Comparison of ENCODE assay signal across 28 cellular contexts in the genomic region with DNA sequence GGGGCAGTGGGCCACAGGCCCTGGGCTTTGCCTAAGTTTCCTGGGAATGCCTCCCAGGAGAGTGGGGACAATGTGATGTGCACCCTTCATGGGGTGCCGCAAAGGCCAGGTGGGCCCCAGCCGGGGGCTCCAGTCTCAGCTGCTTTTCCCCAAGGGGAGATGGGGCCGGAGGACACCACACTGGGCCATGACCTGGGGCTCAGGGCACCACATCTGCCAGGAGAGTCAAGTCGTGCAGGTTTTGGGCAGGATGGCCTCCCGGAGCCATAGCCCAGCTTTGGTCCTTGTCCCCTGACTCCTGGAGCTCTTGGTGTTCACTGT.
"Had no signal": no experiment of that assay in that cellular context is flagged by ENCODE, and none has a peak within 500 bp of the region (broad histone marks: within the 10 kb centered on the region; RNA-seq: fewer than 3 reads in every experiment).

No MANE protein-coding gene starts in this region.

- H3K27me3 ChIP-seq: brain microvascular endothelial cell had no signal

- H3K4me1 Mint-ChIP-seq: activated CD4-positive, alpha-beta T cell treated with anti-CD3 and anti-CD28 coated beads for 36 hours; activated CD4-positive, alpha-beta T cell treated with anti-CD3 and anti-CD28 coated beads, Interleukin-2, amount 10 ng/mL, durations not matched to agents 7 days and 5 days; activated naive CD4-positive, alpha-beta T cell treated with anti-CD3 and anti-CD28 coated beads, Interleukin-2, amount 10 ng/mL, durations not matched to agents 7 days and 5 days had no signal

- ATAC-seq: activated CD4-positive, alpha-beta T cell treated with anti-CD3 and anti-CD28 coated beads for 36 hours; activated CD4-positive, CD25-positive, alpha-beta regulatory T cell treated with anti-CD3 and anti-CD28 coated beads, Interleukin-2, amount 50 U/mL, for 24 hours; activated CD8-positive, alpha-beta T cell treated with anti-CD3 and anti-CD28 coated beads, Interleukin-2, amount 10 ng/mL, durations not matched to agents 7 days and 5 days; activated naive CD8-positive, alpha-beta T cell treated with anti-CD3 and anti-CD28 coated beads, Interleukin-2, amount 50 U/mL, for 24 hours; K562; Panc1 had no signal

- DNase-seq: activated CD4-positive, alpha-beta T cell treated with anti-CD3 and anti-CD28 coated beads for 36 hours; activated CD4-positive, alpha-beta T cell treated with anti-CD3 and anti-CD28 coated beads, Interleukin-2, amount 10 ng/mL, durations not matched to agents 7 days and 5 days; activated CD4-positive, alpha-beta T cell treated with anti-CD3 and anti-CD28 coated beads, Interleukin-2, amount 50 U/mL, for 48 hours; activated CD8-positive, alpha-beta T cell treated with anti-CD3 and anti-CD28 coated beads, Interleukin-2, amount 10 ng/mL, durations not matched to agents 7 days and 5 days; activated effector memory CD4-positive, alpha-beta T cell treated with Interleukin-2 at 50 U/mL for 16 hours; activated naive CD4-positive, alpha-beta T cell treated with anti-CD3 and anti-CD28 coated beads, Interleukin-2, amount 10 ng/mL, durations not matched to agents 7 days and 5 days; activated naive CD8-positive, alpha-beta T cell treated with anti-CD3 and anti-CD28 coated beads, Interleukin-2, amount 50 U/mL, for 24 hours; activated T-cell treated with anti-CD3 and anti-CD28 coated beads, Interleukin-2, amount 50 U/mL, for 48 hours; brain microvascular endothelial cell; IMR-90; Karpas-422; NCI-H1048; NCI-H1105 treated with DMSO at 0.1 percent for 48 hours; NCI-H1436; NCI-H1694; NCI-H1930; NCI-H2081 treated with DMSO at 0.1 percent for 48 hours; NCI-H345; NCI-H524 treated with DMSO at 0.1 percent for 48 hours; SIG-M5; SW 1271; T-helper 1 cell; T-helper 2 cell; T-helper 9 cell had no signal

- H3K9me3 Mint-ChIP-seq: activated CD4-positive, alpha-beta T cell treated with anti-CD3 and anti-CD28 coated beads, Interleukin-2, amount 10 ng/mL, durations not matched to agents 7 days and 5 days; activated naive CD4-positive, alpha-beta T cell treated with anti-CD3 and anti-CD28 coated beads, Interleukin-2, amount 10 ng/mL, durations not matched to agents 7 days and 5 days; activated naive CD8-positive, alpha-beta T cell treated with anti-CD3 and anti-CD28 coated beads, Interleukin-2, amount 50 U/mL, for 24 hours had no signal

- H3K36me3 Mint-ChIP-seq: activated naive CD4-positive, alpha-beta T cell treated with anti-CD3 and anti-CD28 coated beads, Interleukin-2, amount 10 ng/mL, durations not matched to agents 7 days and 5 days; activated naive CD8-positive, alpha-beta T cell had no signal

- H3K27ac Mint-ChIP-seq: activated CD4-positive, alpha-beta T cell treated with anti-CD3 and anti-CD28 coated beads for 36 hours; activated CD8-positive, alpha-beta T cell treated with anti-CD3 and anti-CD28 coated beads, Interleukin-2, amount 10 ng/mL, durations not matched to agents 7 days and 5 days; activated naive CD4-positive, alpha-beta T cell treated with anti-CD3 and anti-CD28 coated beads, Interleukin-2, amount 10 ng/mL, durations not matched to agents 7 days and 5 days; activated naive CD8-positive, alpha-beta T cell; activated naive CD8-positive, alpha-beta T cell treated with anti-CD3 and anti-CD28 coated beads, Interleukin-2, amount 50 U/mL, for 24 hours had no signal

- H3K4me3 Mint-ChIP-seq: activated CD4-positive, alpha-beta T cell treated with anti-CD3 and anti-CD28 coated beads for 36 hours; activated CD4-positive, alpha-beta T cell treated with anti-CD3 and anti-CD28 coated beads, Interleukin-2, amount 10 ng/mL, durations not matched to agents 7 days and 5 days; activated CD8-positive, alpha-beta T cell treated with anti-CD3 and anti-CD28 coated beads, Interleukin-2, amount 10 ng/mL, durations not matched to agents 7 days and 5 days; activated naive CD4-positive, alpha-beta T cell treated with anti-CD3 and anti-CD28 coated beads, Interleukin-2, amount 10 ng/mL, durations not matched to agents 7 days and 5 days; activated naive CD8-positive, alpha-beta T cell; activated naive CD8-positive, alpha-beta T cell treated with anti-CD3 and anti-CD28 coated beads, Interleukin-2, amount 50 U/mL, for 24 hours had no signal

- H3K36me3 ChIP-seq: brain microvascular endothelial cell had no signal

- H3K4me3 ChIP-seq: K562 had no signal

- H3K27ac ChIP-seq: brain microvascular endothelial cell had no signal
